Comparison of ENCODE assay signal across 8 cellular contexts in genomic region chr18:21599585-21600525, GRCh38. TPM values are rescaled to one million over a fixed set of nuclear protein-coding genes. Genes with fewer than 3 reads are reported as not detected.
DNase-seq lines count a peak whose midpoint lies in the region; ATAC-seq and TF ChIP-seq lines count a peak whose summit lies in the region.

No MANE protein-coding gene starts in this region.

- H3K27me3 ChIP-seq in HUES48 (ENCODE audit: control insufficient read depth, insufficient read depth, low read length) (no peaks in the 10 kb centered on the region), ectodermal cell (ENCODE audit: control insufficient read depth, insufficient read depth, low read length, poor library complexity, severe bottlenecking) (no peaks in the 10 kb centered on the region), lung (ENCODE audit: control insufficient read depth, insufficient read depth) (no peaks in the 10 kb centered on the region), subcutaneous abdominal adipose tissue (ENCODE audit: control insufficient read depth in 5 of 5, insufficient read depth in 4 of 5, low read length in 5 of 5) (no peaks in the 10 kb centered on the region)

- H3K36me3 ChIP-seq in HUES48 (ENCODE audit: control insufficient read depth, insufficient read depth, low read length) (peaks cover 9% of the 10 kb centered on the region; the same call in 1 of the 2 replicates), ectodermal cell (ENCODE audit: control insufficient read depth, insufficient read depth, low read length) (no peaks in the 10 kb centered on the region), lung (ENCODE audit: control insufficient read depth in 2 of 2, insufficient read depth in 2 of 2, low read length in 2 of 2) (no peaks in the 10 kb centered on the region), subcutaneous abdominal adipose tissue (ENCODE audit: control insufficient read depth in 5 of 5, insufficient read depth in 5 of 5, low read length in 5 of 5) (no peaks in the 10 kb centered on the region)

- H3K36me3 Mint-ChIP-seq in T-helper 1 cell treated with Interleukin-12 subunit alpha and Interleukin-12 subunit beta and Interleukin-4 antibody, amounts not matched to agents 30 μg/mL and 1 μg/mL, for 36 hours (ENCODE audit: low read depth), result peaks cover 2% of the 10 kb centered on the region

- ATAC-seq in GM21526 (IDR thresholded peaks at IDR 0.05; ENCODE audit: low FRiP score, unreplicated experiment), result peak; percentile 32
- peak; percentile 56 for ATAC-seq in lung (ENCODE audit: insufficient read depth, low FRiP score)

- peaks cover 31% of the 10 kb centered on the region for H3K4me1 Mint-ChIP-seq in T-helper 1 cell treated with Interleukin-12 subunit alpha and Interleukin-12 subunit beta and Interleukin-4 antibody, amounts not matched to agents 30 μg/mL and 1 μg/mL, for 36 hours (ENCODE audit: low read depth)

- peak overlapping the region; percentile 99 for H3K27ac Mint-ChIP-seq in T-helper 1 cell treated with Interleukin-12 subunit alpha and Interleukin-12 subunit beta and Interleukin-4 antibody, amounts not matched to agents 30 μg/mL and 1 μg/mL, for 36 hours

- WGBS in ectodermal cell, 2 experiments, result 0% methylated on average over 67 of the region's 67 CpGs
- 0% methylated on average over 66 to 67 of the region's 67 CpGs for WGBS in lung, 2 donors

- peak overlapping the region; percentile 99 for H3K27ac ChIP-seq in HUES48 (ENCODE audit: low read depth, low read length)
- H3K27ac ChIP-seq in ectodermal cell (ENCODE audit: insufficient read depth, low read depth, low read length, poor library complexity, severe bottlenecking), result peak overlapping the region; percentile 94
- H3K27ac ChIP-seq in lung (ENCODE audit: low read depth in 1 of 2, low read length in 1 of 2), result peak overlapping the region; percentile 90 to 96
- H3K27ac ChIP-seq in subcutaneous abdominal adipose tissue (ENCODE audit: low read depth, low read length), result peak overlapping the region; percentile 90

- H3K4me1 ChIP-seq in HUES48 (ENCODE audit: control insufficient read depth, insufficient read depth, low read length) (peaks cover 5% of the 10 kb centered on the region; the same call in 1 of the 2 replicates), ectodermal cell (ENCODE audit: control insufficient read depth, insufficient read depth, low read length) (peaks cover 6% of the 10 kb centered on the region), lung (ENCODE audit: control insufficient read depth in 2 of 2, insufficient read depth in 2 of 2, low read length in 2 of 2) (peaks cover 3 to 9% of the 10 kb centered on the region in 2 donors), subcutaneous abdominal adipose tissue (ENCODE audit: control insufficient read depth in 5 of 5, insufficient read depth in 5 of 5, low read length in 5 of 5) (peaks cover 2 to 30% (median 18%) of the 10 kb centered on the region in 5 donors)

- H3K9ac ChIP-seq in HUES48 (ENCODE audit: low read depth, low read length), result peak overlapping the region; percentile 88
- peak overlapping the region; percentile 77 to 98 (median 97) for H3K9ac ChIP-seq in subcutaneous abdominal adipose tissue (ENCODE audit: low read length in 5 of 5)

- H3K27me3 Mint-ChIP-seq in T-helper 1 cell treated with Interleukin-12 subunit alpha and Interleukin-12 subunit beta and Interleukin-4 antibody, amounts not matched to agents 30 μg/mL and 1 μg/mL, for 36 hours (ENCODE audit: low read depth), result peaks cover 1% of the 10 kb centered on the region

- peak overlapping the region; percentile 89 for H3K4me3 ChIP-seq in HUES48 (ENCODE audit: low read depth, low read length)
- H3K4me3 ChIP-seq in ectodermal cell (ENCODE audit: insufficient read depth, low read depth, low read length), result peak overlapping the region; percentile 94
- peak overlapping the region; percentile 80 for H3K4me3 ChIP-seq in lung
- H3K4me3 ChIP-seq in subcutaneous abdominal adipose tissue (ENCODE audit: low read depth in 1 of 5, low read length in 5 of 5), result peak overlapping the region; percentile 86 to 100 (median 97)

- peak overlapping the region; percentile 99 for H3K4me3 Mint-ChIP-seq in T-helper 1 cell treated with Interleukin-12 subunit alpha and Interleukin-12 subunit beta and Interleukin-4 antibody, amounts not matched to agents 30 μg/mL and 1 μg/mL, for 36 hours

- H3K9me3 Mint-ChIP-seq in T-helper 1 cell treated with Interleukin-12 subunit alpha and Interleukin-12 subunit beta and Interleukin-4 antibody, amounts not matched to agents 30 μg/mL and 1 μg/mL, for 36 hours, result no peaks in the 10 kb centered on the region

- TF ChIP-seq CTCF in lung (IDR thresholded peaks at IDR 0.05; ENCODE audit: control extremely low read depth, extremely low read depth), result no peak

- DNase-seq in SKM-1 (lab: John Stamatoyannopoulos, UW; ENCODE audit: unreplicated experiment), result peak; percentile 7
- DNase-seq in SKM-1 treated with dmso at 0.1 percent for 144 hours (lab: John Stamatoyannopoulos, UW; ENCODE audit: unreplicated experiment), result no peak
- peak; percentile 62 for DNase-seq in lung (ENCODE audit: low spot score)

- no peaks in the 10 kb centered on the region for H3K9me3 ChIP-seq in HUES48 (ENCODE audit: control insufficient read depth, insufficient read depth, low read length)
- no peaks in the 10 kb centered on the region for H3K9me3 ChIP-seq in ectodermal cell (ENCODE audit: control insufficient read depth, low read length)
- no peaks in the 10 kb centered on the region for H3K9me3 ChIP-seq in lung (ENCODE audit: control insufficient read depth in 2 of 2, insufficient read depth in 1 of 2, low read length in 1 of 2)
- H3K9me3 ChIP-seq in subcutaneous abdominal adipose tissue (ENCODE audit: control insufficient read depth in 5 of 5, low read length in 5 of 5), result no peaks in the 10 kb centered on the region

RNA-seq across cellular contexts. Expression of gene ESCO1, which starts 0.6 kb away (rescaled TPM):
- polyA plus RNA-seq in ectodermal cell (2013, experiment 1 of 4), result 21.2 TPM
- polyA plus RNA-seq in ectodermal cell (2013, experiment 2 of 4), result 22.8 TPM
- 17.9 TPM for polyA plus RNA-seq in ectodermal cell (2013, experiment 3 of 4)
- polyA plus RNA-seq in ectodermal cell (2013, experiment 4 of 4), result 21.3 TPM
- 10 to 100 TPM; 12.3 to 28.2 TPM for total RNA-seq in lung
- polyA plus RNA-seq in lung, result 10 to 100 TPM in 1 of 2 donors, 1 to 10 TPM in 1; 7.7 to 13.1 TPM

RNA-seq across cellular contexts. Expression of gene SNRPD1, which starts 12.3 kb away (rescaled TPM):
- 237 TPM for polyA plus RNA-seq in ectodermal cell (2013, experiment 1 of 4)
- polyA plus RNA-seq in ectodermal cell (2013, experiment 2 of 4), result 228 TPM
- polyA plus RNA-seq in ectodermal cell (2013, experiment 3 of 4), result 195 TPM
- polyA plus RNA-seq in ectodermal cell (2013, experiment 4 of 4), result 190 TPM
- total RNA-seq in lung, result 10 to 100 TPM; 13.7 to 37.0 TPM
- 10 to 100 TPM; 19.2 to 24.1 TPM for polyA plus RNA-seq in lung
